ENCODE assay signal across 8 cellular contexts in genomic region chr14:29548948-29549370, GRCh38.
DNase-seq lines count a peak whose midpoint lies in the region; ATAC-seq and TF ChIP-seq lines count a peak whose summit lies in the region.

No MANE protein-coding gene starts in this region.

- no peaks in the 10 kb centered on the region for H3K4me1 Mint-ChIP-seq in T-cell

- H3K36me3 Mint-ChIP-seq in T-cell, result no peaks in the 10 kb centered on the region

- H3K27ac ChIP-seq in iPS DF 6.9 (ENCODE audit: low read length), result no peak overlapping the region
- no peak overlapping the region for H3K27ac ChIP-seq in testis

- TF ChIP-seq CTCF in astrocyte of the cerebellum (IDR thresholded peaks at IDR 0.05; ENCODE audit: low read depth, low read length, missing control alignments) (peak; percentile 42), testis (IDR thresholded peaks at IDR 0.05) (peak; percentile 54 to 72 (median 57))

- ATAC-seq in GM19025 (IDR thresholded peaks at IDR 0.05; ENCODE audit: low read depth, unreplicated experiment) (peak; percentile 66), HG03354 (IDR thresholded peaks at IDR 0.05; ENCODE audit: poor library complexity, severe bottlenecking, unreplicated experiment) (peak; percentile 88), T-cell (replicated peaks in 1 of 4) (no peak)

- no peak overlapping the region for H3K4me3 Mint-ChIP-seq in T-cell

- DNase-seq in AG20443 (ENCODE audit: low spot score), result peak; percentile 73
- DNase-seq in NCI-H2227 treated with DMSO at 0.1 percent for 48 hours (lab: John Stamatoyannopoulos, UW), result peak; percentile 50
- peak; percentile 60 for DNase-seq in astrocyte of the cerebellum (ENCODE audit: low read depth)
- peak; percentile 33 for DNase-seq in iPS DF 6.9 (ENCODE audit: low read depth, low spot score)
- peak; percentile 49 for DNase-seq in testis
- DNase-seq in T-cell, result no peak

- no peak overlapping the region for H3K27ac Mint-ChIP-seq in T-cell

- H3K9me3 Mint-ChIP-seq in T-cell, result peaks cover 0 to 3% (median 0%) of the 10 kb centered on the region in 3 donors

- CTCF ChIA-PET in T-cell (lab: Charles Lee), result no interaction called here

- H3K36me3 ChIP-seq in iPS DF 6.9 (ENCODE audit: control insufficient read depth, insufficient read depth, low read length) (no peaks in the 10 kb centered on the region), testis (ENCODE audit: low read depth, missing control alignments) (no peaks in the 10 kb centered on the region)

- H3K4me3 ChIP-seq in astrocyte of the cerebellum (ENCODE audit: low read depth, low read length), result no peak overlapping the region
- H3K4me3 ChIP-seq in iPS DF 6.9 (ENCODE audit: low read length), result no peak overlapping the region
- H3K4me3 ChIP-seq in testis, result no peak overlapping the region

- no peaks in the 10 kb centered on the region for H3K27me3 ChIP-seq in iPS DF 6.9 (ENCODE audit: control insufficient read depth, insufficient read depth, low read length)
- H3K27me3 ChIP-seq in testis, result no peaks in the 10 kb centered on the region

- WGBS in iPS DF 6.9 (ENCODE audit: insufficient coverage, insufficient read length), result no CpG with 5 or more reads among the region's 2 CpGs
- WGBS in testis, 2 donors, result 40 to 57% methylated on average over 2 of the region's 2 CpGs

- POLR2A ChIA-PET in T-cell (lab: Charles Lee), result no interaction called here

- in situ Hi-C loops in astrocyte of the cerebellum (cut with HindIII; ENCODE audit: low sequenced_read_pairs), result loop anchor here (25.0 kb wide), 1 partner anchor 663 kb away; no protein-coding TSS in a partner anchor

- H3K4me1 ChIP-seq in iPS DF 6.9 (ENCODE audit: control insufficient read depth, insufficient read depth, low read length) (no peaks in the 10 kb centered on the region), testis (peaks cover 8% of the 10 kb centered on the region)

- H3K9me3 ChIP-seq in iPS DF 6.9 (ENCODE audit: control insufficient read depth, insufficient read depth, low read length), result no peaks in the 10 kb centered on the region
- H3K9me3 ChIP-seq in testis, result no peaks in the 10 kb centered on the region

- no peak for TF ChIP-seq POLR2A in testis (IDR thresholded peaks at IDR 0.05)

- intact Hi-C loops in testis (cut with DNase I; ENCODE audit: low total_unique reads), result no loop called here

- H3K27me3 Mint-ChIP-seq in T-cell, result no peaks in the 10 kb centered on the region

Comparison
In these comparisons a context has a peak if more than half of its experiments do, and no peak if none do; other contexts are left out.
1. DNase-seq: peak in AG20443 (single experiment), NCI-H2227 treated with DMSO at 0.1 percent for 48 hours (single experiment), astrocyte of the cerebellum (single experiment), iPS DF 6.9 (single experiment) and testis (single experiment); none in T-cell (0 of 34).
2. ATAC-seq: peak in GM19025 (single experiment) and HG03354 (single experiment); none in T-cell (0 of 4).